ENCODE assay signal across 8 cellular contexts in genomic region chr5:163407034-163407652, GRCh38. TPM values are rescaled to one million over a fixed set of nuclear protein-coding genes. Genes with fewer than 3 reads are reported as not detected.
DNase-seq lines count a peak whose midpoint lies in the region; ATAC-seq and TF ChIP-seq lines count a peak whose summit lies in the region.

No MANE protein-coding gene starts in this region.

- WGBS in thyroid gland, 2 donors, result 70 to 73% methylated on average over 2 of the region's 2 CpGs
- 24% methylated on average over 2 of the region's 2 CpGs for WGBS in suprapubic skin

- DNase-seq in Daoy (ENCODE audit: low read depth) (peak; percentile 28), astrocyte of the spinal cord (ENCODE audit: low read depth, low spot score) (peak; percentile 37), thyroid gland (no peak), NCI-H82 (lab: John Stamatoyannopoulos, UW) (no peak), substantia nigra (lab: John Stamatoyannopoulos, UW) (no peak), suprapubic skin (ENCODE audit: low spot score in 2 of 2) (no peak)

- ATAC-seq in GM19463 (IDR thresholded peaks at IDR 0.05; ENCODE audit: unreplicated experiment), result peak; percentile 75
- peak; percentile 84 for ATAC-seq in HG03175 (IDR thresholded peaks at IDR 0.05; ENCODE audit: unreplicated experiment)

- no peak for TF ChIP-seq EP300 in suprapubic skin (IDR thresholded peaks at IDR 0.05)

- in situ Hi-C loops in astrocyte of the spinal cord (cut with HindIII; ENCODE audit: low sequenced_read_pairs), result no loop called here

- H3K9me3 ChIP-seq in thyroid gland, result no peaks in the 10 kb centered on the region
- H3K9me3 ChIP-seq in suprapubic skin, result no peaks in the 10 kb centered on the region

- no peak overlapping the region for H3K27ac ChIP-seq in thyroid gland
- H3K27ac ChIP-seq in substantia nigra (ENCODE audit: low read depth, low read length, poor library complexity, severe bottlenecking), result no peak overlapping the region
- no peak overlapping the region for H3K27ac ChIP-seq in suprapubic skin

- H3K36me3 ChIP-seq in thyroid gland (no peaks in the 10 kb centered on the region), suprapubic skin (no peaks in the 10 kb centered on the region)

- no peak for TF ChIP-seq CTCF in astrocyte of the spinal cord (IDR thresholded peaks at IDR 0.05; ENCODE audit: low read depth, low read length)
- no peak for TF ChIP-seq CTCF in thyroid gland (IDR thresholded peaks at IDR 0.05)
- no peak for TF ChIP-seq CTCF in suprapubic skin (IDR thresholded peaks at IDR 0.05)

- H3K27me3 ChIP-seq in thyroid gland (no peaks in the 10 kb centered on the region), suprapubic skin (no peaks in the 10 kb centered on the region)

- TF ChIP-seq POLR2A in thyroid gland (IDR thresholded peaks at IDR 0.05) (no peak), suprapubic skin (IDR thresholded peaks at IDR 0.05) (no peak)

- H3K4me1 ChIP-seq in thyroid gland (no peaks in the 10 kb centered on the region), suprapubic skin (peaks cover 13% of the 10 kb centered on the region)

- H3K4me3 ChIP-seq in astrocyte of the spinal cord (ENCODE audit: low read depth, low read length) (no peak overlapping the region), thyroid gland (replicated peaks in 1 of 3) (no peak overlapping the region), suprapubic skin (no peak overlapping the region)

- intact Hi-C loops in thyroid gland (cut with DNase I), result loop anchor here (10.0 kb wide), 1 partner anchor 92 kb away; no protein-coding TSS in a partner anchor

RNA-seq across cellular contexts. Expression of gene CCNG1, which starts 30.3 kb away (rescaled TPM):
- 147 and 192 TPM in 2 replicates for total RNA-seq in Daoy (2014; rRNA removed; shearing (Covaris generic))
- 100 to 1,000 TPM; 116 to 149 (median 125) TPM for total RNA-seq in thyroid gland
- 10 to 100 TPM; 76.8 to 85.9 (median 83.6) TPM for total RNA-seq in suprapubic skin

RNA-seq across cellular contexts. Expression of gene NUDCD2, which starts 52.8 kb away (rescaled TPM):
- 11.4 and 14.0 TPM in 2 replicates for total RNA-seq in Daoy (2014; rRNA removed; shearing (Covaris generic))
- total RNA-seq in thyroid gland (10 to 100 TPM in 3 of 4 donors, 1 to 10 TPM in 1; 7.0 to 19.5 (median 14.8) TPM), suprapubic skin (10 to 100 TPM in 1 of 4 donors, 1 to 10 TPM in 3; 4.4 to 19.0 (median 6.1) TPM)

RNA-seq across cellular contexts. Expression of gene HMMR, which starts 53.3 kb away (rescaled TPM):
- 78.3 and 106 TPM in 2 replicates for total RNA-seq in Daoy (2014; rRNA removed; shearing (Covaris generic))
- total RNA-seq in thyroid gland, result 1 to 10 TPM in 1 of 4 donors, under 1 TPM in 3; 0.56 to 1.8 (median 0.68) TPM
- 1 to 10 TPM; 2.2 to 7.9 (median 3.7) TPM for total RNA-seq in suprapubic skin

Comparison
In these comparisons a context has a peak if more than half of its experiments do, and no peak if none do; other contexts are left out.
1. DNase-seq: peak in Daoy (single experiment) and astrocyte of the spinal cord (single experiment); none in thyroid gland (0 of 2), NCI-H82 (single experiment), substantia nigra (0 of 49) and suprapubic skin (0 of 2).